ENCODE assay signal across 29 cellular contexts in genomic region chr16:62625291-62625690, GRCh38.
"Had no signal": no experiment of that assay in that cellular context is flagged by ENCODE, and none has a peak within 500 bp of the region (broad histone marks: within the 10 kb centered on the region; RNA-seq: fewer than 3 reads in every experiment).

No MANE protein-coding gene starts in this region.

- H3K27ac ChIP-seq: ascending aorta, breast epithelium, cardiac muscle cell, colonic mucosa, dorsolateral prefrontal cortex, esophagus muscularis mucosa, VCaP had no signal

- H3K4me3 ChIP-seq: ascending aorta, breast epithelium, cardiac muscle cell, colonic mucosa, dorsolateral prefrontal cortex, esophagus muscularis mucosa had no signal

- ATAC-seq: activated naive CD4-positive, alpha-beta T cell treated with anti-CD3 and anti-CD28 coated beads, Interleukin-2, amount 50 U/mL, for 72 hours; activated T-cell treated with anti-CD3 and anti-CD28 coated beads, Interleukin-2, amount 50 U/mL, for 72 hours; WTC11 had no signal

- H3K27me3 ChIP-seq: ascending aorta, breast epithelium, cardiac muscle cell, colonic mucosa, dorsolateral prefrontal cortex, esophagus muscularis mucosa had no signal

- DNase-seq: activated CD4-positive, alpha-beta memory T cell treated with anti-CD3 and anti-CD28 coated beads, Interleukin-2, amount 10 ng/mL, durations not matched to agents 7 days and 5 days; activated CD4-positive, alpha-beta T cell treated with anti-CD3 and anti-CD28 coated beads for 1 hour; activated CD4-positive, alpha-beta T cell treated with anti-CD3 and anti-CD28 coated beads for 4 hours; activated CD4-positive, alpha-beta T cell treated with anti-CD3 and anti-CD28 coated beads, Interleukin-2, amount 10 ng/mL, durations not matched to agents 7 days and 5 days; activated CD4-positive, alpha-beta T cell treated with anti-CD3 and anti-CD28 coated beads, Interleukin-2, amount 50 U/mL, for 4 hours; activated CD8-positive, alpha-beta memory T cell treated with anti-CD3 and anti-CD28 coated beads, Interleukin-2, amount 50 U/mL, for 48 hours; activated gamma-delta T cell; activated naive CD4-positive, alpha-beta T cell; activated naive CD4-positive, alpha-beta T cell treated with anti-CD3 and anti-CD28 coated beads, Interleukin-2, amount 10 ng/mL, durations not matched to agents 7 days and 5 days; activated naive CD8-positive, alpha-beta T cell treated with anti-CD3 and anti-CD28 coated beads, Interleukin-2, amount 10 ng/mL, durations not matched to agents 7 days and 5 days; activated T-cell treated with anti-CD3 and anti-CD28 coated beads for 4 hours; activated T-cell treated with anti-CD3 and anti-CD28 coated beads, Interleukin-2, amount 50 U/mL, for 24 hours; activated T-cell treated with anti-CD3 and anti-CD28 coated beads, Interleukin-2, amount 50 U/mL, for 72 hours; central memory CD4-positive, alpha-beta T cell; cerebellar nuclear complex; colonic mucosa; dorsolateral prefrontal cortex; effector memory CD4-positive, alpha-beta T cell; endodermal cell; erythroblast; head of caudate nucleus; T-helper 2 cell had no signal

- H3K4me1 ChIP-seq: ascending aorta, breast epithelium, colonic mucosa, esophagus muscularis mucosa had no signal

- H3K36me3 ChIP-seq: ascending aorta, breast epithelium, cardiac muscle cell, colonic mucosa, esophagus muscularis mucosa had no signal

- H3K9me3 ChIP-seq: ascending aorta, breast epithelium, colonic mucosa had no signal
